ENCODE assay signal across 9 cellular contexts in the genomic region with DNA sequence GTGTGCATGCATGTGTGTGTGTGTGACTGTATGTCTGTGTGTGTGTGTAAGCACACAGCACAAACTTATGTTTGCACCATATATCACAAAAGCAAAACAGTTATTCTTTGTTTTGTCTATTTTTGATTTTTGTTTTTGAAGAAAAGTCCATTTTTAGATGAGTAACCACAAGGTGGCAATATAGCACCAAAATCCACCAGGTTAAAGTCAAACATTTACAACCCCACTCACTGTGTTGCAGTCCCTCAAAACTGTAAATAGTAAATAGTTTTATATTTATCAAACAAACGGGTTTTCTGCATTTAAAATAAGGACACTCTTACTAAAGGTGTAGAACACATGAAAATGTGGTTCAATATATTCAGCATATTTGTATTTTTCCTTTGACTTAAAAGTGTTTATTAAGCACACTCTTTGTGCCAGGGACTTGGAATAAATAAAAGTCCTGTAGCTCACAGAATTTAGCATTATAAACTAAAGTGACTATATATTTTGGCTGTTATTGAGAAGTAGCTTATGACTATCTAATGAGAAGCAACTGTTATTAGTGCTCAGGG.
DNase-seq lines count a peak whose midpoint lies in the region; ATAC-seq and TF ChIP-seq lines count a peak whose summit lies in the region.
"Had no signal": no experiment of that assay in that cellular context is flagged by ENCODE, and none has a peak within 500 bp of the region (broad histone marks: within the 10 kb centered on the region; RNA-seq: fewer than 3 reads in every experiment).

No MANE protein-coding gene starts in this region.

- no peaks in the 10 kb centered on the region for H3K9me3 ChIP-seq in Caco-2
- no peaks in the 10 kb centered on the region for H3K9me3 ChIP-seq in HCT116 (ENCODE audit: control insufficient read depth in 1 of 2, insufficient read depth in 1 of 2, low read depth in 1 of 2, low read length in 2 of 2)
- H3K9me3 ChIP-seq in CD4-positive, alpha-beta memory T cell (ENCODE audit: control insufficient read depth in 1 of 2, low read length in 2 of 2): no peaks in the 10 kb centered on the region

- no peak overlapping the region for H3K27ac ChIP-seq in HCT116 (ENCODE audit: low read depth, low read length)
- no peak overlapping the region for H3K27ac ChIP-seq in CD4-positive, alpha-beta memory T cell (ENCODE audit: low read depth, low read length)

- no peaks in the 10 kb centered on the region for H3K36me3 Mint-ChIP-seq in Caco-2 (ENCODE audit: insufficient read depth, unreplicated experiment)
- no peaks in the 10 kb centered on the region for H3K36me3 Mint-ChIP-seq in CD4-positive, alpha-beta memory T cell
- H3K36me3 Mint-ChIP-seq in activated naive CD8-positive, alpha-beta T cell treated with anti-CD3 and anti-CD28 coated beads for 36 hours: no peaks in the 10 kb centered on the region
- no peaks in the 10 kb centered on the region for H3K36me3 Mint-ChIP-seq in activated CD4-positive, alpha-beta memory T cell treated with anti-CD3 and anti-CD28 coated beads, Interleukin-2, amount 10 ng/mL, durations not matched to agents 7 days and 5 days (ENCODE audit: low read depth)
- H3K36me3 Mint-ChIP-seq: IgD-negative memory B cell had no signal

- RAD21 ChIA-PET in HCT116 (lab: Charles Lee; ENCODE audit: low non-redundant PET in 1 of 2, low total read pairs in 2 of 2, uncharacterized antibody in 2 of 2, unreplicated experiment in 2 of 2): no interaction called here

- CTCF ChIA-PET in Caco-2 (lab: Charles Lee) (interaction anchor here (1.1 to 1.2 kb wide), 2 partner anchors 169 to 496 kb away, joined by 4 to 5 read pairs; no protein-coding TSS in a partner anchor), HCT116 (lab: Charles Lee) (interaction anchor here (0.6 to 4.6 kb wide), 14 partner anchors 10 to 1459 kb away, joined by 3 to 33 read pairs (median 5); no protein-coding TSS in a partner anchor)
- CTCF ChIA-PET in CD4-positive, alpha-beta memory T cell (lab: Charles Lee; ENCODE audit: partially characterized antibody): no interaction called here
- CTCF ChIA-PET in activated CD4-positive, alpha-beta memory T cell treated with anti-CD3 and anti-CD28 coated beads, Interleukin-2, amount 10 ng/mL, durations not matched to agents 7 days and 5 days (lab: Charles Lee): no interaction called here

- H3K4me1 ChIP-seq in Caco-2: peaks cover 12% of the 10 kb centered on the region
- H3K4me1 ChIP-seq in HCT116 (ENCODE audit: control insufficient read depth in 1 of 2, insufficient read depth in 2 of 2, low read length in 2 of 2): no peaks in the 10 kb centered on the region
- no peaks in the 10 kb centered on the region for H3K4me1 ChIP-seq in CD4-positive, alpha-beta memory T cell (ENCODE audit: insufficient read depth, low read length)

- H3K36me3 ChIP-seq in Caco-2 (ENCODE audit: control insufficient read depth, insufficient read depth, low read length) (no peaks in the 10 kb centered on the region), HCT116 (ENCODE audit: control insufficient read depth in 1 of 2, insufficient read depth in 2 of 2, low read length in 2 of 2) (no peaks in the 10 kb centered on the region)
- no peaks in the 10 kb centered on the region for H3K36me3 ChIP-seq in CD4-positive, alpha-beta memory T cell (ENCODE audit: insufficient read depth, low read length)

- DNase-seq in Caco-2 (peak in 1 of 2 experiments; percentile 11), HCT116 (ENCODE audit: low read depth, low spot score) (peak; percentile 8), hepatic stellate cell (ENCODE audit: low spot score) (peak; percentile 1)
- DNase-seq in CD4-positive, alpha-beta memory T cell: no peak
- no peak for DNase-seq in activated naive CD8-positive, alpha-beta T cell treated with anti-CD3 and anti-CD28 coated beads for 36 hours
- DNase-seq in activated CD4-positive, alpha-beta memory T cell treated with anti-CD3 and anti-CD28 coated beads, Interleukin-2, amount 10 ng/mL, durations not matched to agents 7 days and 5 days: no peak

- TF ChIP-seq RAD21 in HCT116 (IDR thresholded peaks at IDR 0.05; ENCODE audit: low read depth): peak; percentile 73

- POLR2A ChIA-PET in Caco-2 (lab: Charles Lee): no interaction called here
- POLR2A ChIA-PET in HCT116 (lab: Charles Lee): no interaction called here
- POLR2A ChIA-PET in CD4-positive, alpha-beta memory T cell (lab: Charles Lee; ENCODE audit: partially characterized antibody): no interaction called here
- POLR2A ChIA-PET in activated CD4-positive, alpha-beta memory T cell treated with anti-CD3 and anti-CD28 coated beads, Interleukin-2, amount 10 ng/mL, durations not matched to agents 7 days and 5 days (lab: Charles Lee): no interaction called here

- H3K4me1 Mint-ChIP-seq in Caco-2 (ENCODE audit: low read depth, unreplicated experiment): peaks cover 10% of the 10 kb centered on the region
- H3K4me1 Mint-ChIP-seq in CD4-positive, alpha-beta memory T cell: no peaks in the 10 kb centered on the region
- H3K4me1 Mint-ChIP-seq in activated naive CD8-positive, alpha-beta T cell treated with anti-CD3 and anti-CD28 coated beads for 36 hours: no peaks in the 10 kb centered on the region
- no peaks in the 10 kb centered on the region for H3K4me1 Mint-ChIP-seq in activated CD4-positive, alpha-beta memory T cell treated with anti-CD3 and anti-CD28 coated beads, Interleukin-2, amount 10 ng/mL, durations not matched to agents 7 days and 5 days
- H3K4me1 Mint-ChIP-seq: IgD-negative memory B cell had no signal

- no peak overlapping the region for H3K9ac ChIP-seq in HCT116 (ENCODE audit: low read length)

- H3K4me3 Mint-ChIP-seq in Caco-2 (ENCODE audit: unreplicated experiment): no peak overlapping the region
- no peak overlapping the region for H3K4me3 Mint-ChIP-seq in CD4-positive, alpha-beta memory T cell
- no peak overlapping the region for H3K4me3 Mint-ChIP-seq in activated naive CD8-positive, alpha-beta T cell treated with anti-CD3 and anti-CD28 coated beads for 36 hours
- no peak overlapping the region for H3K4me3 Mint-ChIP-seq in activated CD4-positive, alpha-beta memory T cell treated with anti-CD3 and anti-CD28 coated beads, Interleukin-2, amount 10 ng/mL, durations not matched to agents 7 days and 5 days
- H3K4me3 Mint-ChIP-seq: IgD-negative memory B cell had no signal

- no peaks in the 10 kb centered on the region for H4K20me1 ChIP-seq in HCT116 (ENCODE audit: insufficient read depth)

- no peaks in the 10 kb centered on the region for H3K9me2 ChIP-seq in HCT116 (ENCODE audit: insufficient read depth)

- intact Hi-C loops in Caco-2 (cut with micrococcal nuclease; ENCODE audit: unreplicated experiment): loop anchor here (1.0 to 5.0 kb wide), 6 partner anchors 82 to 847 kb away; no protein-coding TSS in a partner anchor
- intact Hi-C loops in HCT116 (cut with micrococcal nuclease): loop anchor here (1.0 to 10.0 kb wide), 3 partner anchors 508 to 847 kb away; no protein-coding TSS in a partner anchor
- intact Hi-C loops in CD4-positive, alpha-beta memory T cell (cut with micrococcal nuclease): no loop called here

- no peaks in the 10 kb centered on the region for H3K9me3 Mint-ChIP-seq in Caco-2 (ENCODE audit: unreplicated experiment)
- H3K9me3 Mint-ChIP-seq in CD4-positive, alpha-beta memory T cell: peaks cover 0 to 16% (median 2%) of the 10 kb centered on the region in 8 donors
- H3K9me3 Mint-ChIP-seq in activated naive CD8-positive, alpha-beta T cell treated with anti-CD3 and anti-CD28 coated beads for 36 hours: no peaks in the 10 kb centered on the region
- H3K9me3 Mint-ChIP-seq in activated CD4-positive, alpha-beta memory T cell treated with anti-CD3 and anti-CD28 coated beads, Interleukin-2, amount 10 ng/mL, durations not matched to agents 7 days and 5 days: peaks cover 4% of the 10 kb centered on the region

- H3K79me2 ChIP-seq in HCT116 (ENCODE audit: insufficient read depth, low read length): no peaks in the 10 kb centered on the region

- H2AFZ ChIP-seq in HCT116 (ENCODE audit: low read depth, low read length, poor library complexity, severe bottlenecking): no peak overlapping the region

- H3K4me3 ChIP-seq in Caco-2 (ENCODE audit: low read depth, low read length) (no peak overlapping the region), HCT116 (replicated peaks in 1 of 2; ENCODE audit: low read depth in 1 of 2, low read length in 2 of 2) (no peak overlapping the region)
- no peak overlapping the region for H3K4me3 ChIP-seq in CD4-positive, alpha-beta memory T cell (ENCODE audit: low read length in 2 of 2)

- no peaks in the 10 kb centered on the region for H3K27me3 Mint-ChIP-seq in Caco-2 (ENCODE audit: insufficient read depth, unreplicated experiment)
- H3K27me3 Mint-ChIP-seq in CD4-positive, alpha-beta memory T cell: no peaks in the 10 kb centered on the region
- no peaks in the 10 kb centered on the region for H3K27me3 Mint-ChIP-seq in activated naive CD8-positive, alpha-beta T cell treated with anti-CD3 and anti-CD28 coated beads for 36 hours
- H3K27me3 Mint-ChIP-seq in activated CD4-positive, alpha-beta memory T cell treated with anti-CD3 and anti-CD28 coated beads, Interleukin-2, amount 10 ng/mL, durations not matched to agents 7 days and 5 days: no peaks in the 10 kb centered on the region
- H3K27me3 Mint-ChIP-seq: IgD-negative memory B cell had no signal

- ATAC-seq in HCT116 (no peak; the same call in 1 of the 2 replicates), SK-N-SH treated with all-trans-retinoic acid at 6 μM for 48 hours (0 out of 3 replicates have a peak, but pooled peaks have one; percentile 32), GM18498 (IDR thresholded peaks at IDR 0.05; ENCODE audit: unreplicated experiment) (no peak)

- H3K27ac Mint-ChIP-seq in Caco-2 (ENCODE audit: unreplicated experiment): no peak overlapping the region
- H3K27ac Mint-ChIP-seq in CD4-positive, alpha-beta memory T cell: no peak overlapping the region
- H3K27ac Mint-ChIP-seq in activated naive CD8-positive, alpha-beta T cell treated with anti-CD3 and anti-CD28 coated beads for 36 hours: no peak overlapping the region
- H3K27ac Mint-ChIP-seq in activated CD4-positive, alpha-beta memory T cell treated with anti-CD3 and anti-CD28 coated beads, Interleukin-2, amount 10 ng/mL, durations not matched to agents 7 days and 5 days: no peak overlapping the region
- H3K27ac Mint-ChIP-seq: IgD-negative memory B cell had no signal

- H3K27me3 ChIP-seq in Caco-2 (replicated peaks; ENCODE audit: control insufficient read depth, insufficient read depth, low read length): no peaks in the 10 kb centered on the region
- peaks cover 32% of the 10 kb centered on the region for H3K27me3 ChIP-seq in HCT116 (ENCODE audit: insufficient read depth, low read length)
- H3K27me3 ChIP-seq in CD4-positive, alpha-beta memory T cell (ENCODE audit: insufficient read depth, low read length): no peaks in the 10 kb centered on the region

- no peak for TF ChIP-seq POLR2A in HCT116 (IDR thresholded peaks at IDR 0.05; ENCODE audit: borderline replicate concordance, extremely low read depth, insufficient read depth, insufficient read length)

- H3K4me2 ChIP-seq in HCT116 (ENCODE audit: low read length): no peak overlapping the region

- peak; percentile 38 to 74 for TF ChIP-seq CTCF in Caco-2 (IDR thresholded peaks at IDR 0.05; ENCODE audit: insufficient read depth in 1 of 2, low read depth in 1 of 2, low read length in 1 of 2, severe bottlenecking in 1 of 2, unreplicated experiment in 1 of 2)
- TF ChIP-seq CTCF in HCT116 (IDR thresholded peaks at IDR 0.05 in 2 of 3, conservative IDR thresholded peaks at IDR 0.05 in 1 of 3; ENCODE audit: borderline replicate concordance in 1 of 3, insufficient read depth in 1 of 3, low read depth in 2 of 3, low read length in 2 of 3): peak; percentile 35 to 68 (median 50); a peak in 4 of 6 replicates

- no TSS peak for BruUV-seq in Caco-2 (replicated peaks; lab: Mats Ljungman, UMichigan)
- BruUV-seq in HCT116 (replicated peaks; lab: Mats Ljungman, UMichigan): no TSS peak

Comparison
In these comparisons a context has a peak if more than half of its experiments do, and no peak if none do; other contexts are left out.
1. DNase-seq: peak in HCT116 (single experiment) and hepatic stellate cell (single experiment); none in CD4-positive, alpha-beta memory T cell (0 of 5), activated naive CD8-positive, alpha-beta T cell treated with anti-CD3 and anti-CD28 coated beads for 36 hours (single experiment) and activated CD4-positive, alpha-beta memory T cell treated with anti-CD3 and anti-CD28 coated beads, Interleukin-2, amount 10 ng/mL, durations not matched to agents 7 days and 5 days (single experiment).
2. CTCF ChIA-PET loops: an anchor here in Caco-2 (1.1 to 1.2 kb wide) and HCT116 (0.6 to 4.6 kb wide); none called in CD4-positive, alpha-beta memory T cell and activated CD4-positive, alpha-beta memory T cell treated with anti-CD3 and anti-CD28 coated beads, Interleukin-2, amount 10 ng/mL, durations not matched to agents 7 days and 5 days.